Comparison of ENCODE assay signal across 8 cellular contexts in the genomic region with DNA sequence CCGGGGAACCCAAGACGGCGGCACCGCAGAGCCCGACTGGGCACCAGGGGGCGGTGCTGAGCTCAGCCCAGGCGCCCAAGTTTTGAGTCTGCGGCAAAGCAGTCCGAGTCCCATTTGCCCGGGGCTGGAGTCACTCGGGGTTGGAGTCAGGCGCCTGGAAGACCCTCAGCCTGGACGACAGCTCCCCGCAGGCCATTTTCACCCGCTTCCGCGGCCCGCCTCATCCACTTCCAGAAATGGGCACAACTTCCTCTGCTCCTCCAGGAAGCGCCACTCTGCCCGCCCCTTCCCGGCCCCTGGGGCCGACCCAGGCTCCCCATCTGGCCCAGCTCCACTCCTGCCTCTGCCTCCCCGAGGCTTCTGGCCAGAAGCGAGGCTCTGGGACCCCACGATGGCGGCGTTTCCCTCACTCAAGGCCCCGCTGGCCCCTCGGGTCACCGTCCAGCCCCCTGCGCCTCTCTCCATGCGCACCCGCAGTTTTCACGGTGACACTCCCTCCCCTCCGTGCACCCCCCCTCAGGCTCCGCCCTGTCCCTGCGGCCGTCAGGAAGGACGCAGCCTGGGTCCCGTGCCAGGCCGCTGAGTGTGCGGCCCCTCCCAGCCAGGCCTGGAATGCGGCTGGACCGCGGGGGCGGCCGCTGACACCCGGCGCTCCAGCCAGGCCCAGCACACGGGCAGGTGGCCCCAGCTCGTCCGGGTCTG. TPM values are rescaled to one million over a fixed set of nuclear protein-coding genes. Genes with fewer than 3 reads are reported as not detected.
DNase-seq lines count a peak whose midpoint lies in the region; ATAC-seq and TF ChIP-seq lines count a peak whose summit lies in the region.

No MANE protein-coding gene starts in this region.

- peak overlapping the region; percentile 89 to 96 (median 94) for H3K27ac Mint-ChIP-seq in CD8-positive, alpha-beta memory T cell
- peak overlapping the region; percentile 93 for H3K27ac Mint-ChIP-seq in activated naive CD8-positive, alpha-beta T cell treated with anti-CD3 and anti-CD28 coated beads for 36 hours
- H3K27ac Mint-ChIP-seq in glutamatergic neuron (ENCODE audit: unreplicated experiment), result peak overlapping the region; percentile 82

- peak overlapping the region; percentile 81 for H3K4me3 ChIP-seq in CD8-positive, alpha-beta memory T cell (ENCODE audit: low read length)
- H3K4me3 ChIP-seq in MG63 (peak overlapping the region; percentile 63), SK-N-SH (ENCODE audit: low read depth in 2 of 2, low read length in 1 of 2) (peak overlapping the region; percentile 52 to 67), osteoblast (ENCODE audit: insufficient read depth, low read length) (peak overlapping the region; percentile 82), thyroid gland (replicated peaks in 1 of 3) (peak overlapping the region; percentile 37 to 59 (median 55))

- no peaks in the 10 kb centered on the region for H3K36me3 ChIP-seq in CD8-positive, alpha-beta memory T cell (ENCODE audit: insufficient read depth, low read length)
- peaks cover 27% of the 10 kb centered on the region for H3K36me3 ChIP-seq in MG63
- peaks cover 7 to 15% of the 10 kb centered on the region in 2 experiments for H3K36me3 ChIP-seq in SK-N-SH (replicated peaks in 1 of 2; ENCODE audit: control insufficient read depth in 1 of 2, insufficient read depth in 2 of 2, low read length in 1 of 2)
- peaks cover 15% of the 10 kb centered on the region for H3K36me3 ChIP-seq in osteoblast (ENCODE audit: insufficient read depth, low read length)
- H3K36me3 ChIP-seq in thyroid gland, result peaks cover 9 to 10% of the 10 kb centered on the region in 2 donors

- intact Hi-C loops in thyroid gland (cut with DNase I), result no loop called here

- H3F3A ChIP-seq in SK-N-SH (replicated peaks; ENCODE audit: insufficient read depth), result peaks cover 37% of the 10 kb centered on the region

- TF ChIP-seq POLR2A in thyroid gland (IDR thresholded peaks at IDR 0.05), result peak; percentile 85 to 97

- peak in 1 of 2 experiments; percentile 48; a peak in 1 of 4 replicates for TF ChIP-seq EP300 in SK-N-SH (IDR thresholded peaks at IDR 0.05; ENCODE audit: borderline replicate concordance in 1 of 2, low read depth in 1 of 2, low read length in 1 of 2)

- peaks cover 36% of the 10 kb centered on the region for H3K79me2 ChIP-seq in SK-N-SH (ENCODE audit: insufficient read depth)
- peaks cover 32% of the 10 kb centered on the region for H3K79me2 ChIP-seq in osteoblast (ENCODE audit: insufficient read depth, low read length)

- peak overlapping the region; percentile 83 to 96 (median 87) for H3K4me3 Mint-ChIP-seq in CD8-positive, alpha-beta memory T cell
- H3K4me3 Mint-ChIP-seq in activated naive CD8-positive, alpha-beta T cell treated with anti-CD3 and anti-CD28 coated beads for 36 hours, result peak overlapping the region; percentile 82
- H3K4me3 Mint-ChIP-seq in glutamatergic neuron (ENCODE audit: unreplicated experiment), result peak overlapping the region; percentile 75

- peaks cover 0 to 26% (median 0%) of the 10 kb centered on the region in 3 donors for H3K36me3 Mint-ChIP-seq in CD8-positive, alpha-beta memory T cell
- H3K36me3 Mint-ChIP-seq in activated naive CD8-positive, alpha-beta T cell treated with anti-CD3 and anti-CD28 coated beads for 36 hours, result peaks cover 12% of the 10 kb centered on the region
- H3K36me3 Mint-ChIP-seq in glutamatergic neuron (ENCODE audit: unreplicated experiment), result no peaks in the 10 kb centered on the region

- TF ChIP-seq RAD21 in SK-N-SH (IDR thresholded peaks at IDR 0.05; ENCODE audit: low read length), result peak; percentile 59

- H3K27me3 ChIP-seq in CD8-positive, alpha-beta memory T cell (ENCODE audit: insufficient read depth, low read length, poor library complexity, severe bottlenecking), result no peaks in the 10 kb centered on the region
- H3K27me3 ChIP-seq in MG63, result no peaks in the 10 kb centered on the region
- no peaks in the 10 kb centered on the region for H3K27me3 ChIP-seq in SK-N-SH (ENCODE audit: insufficient read depth)
- no peaks in the 10 kb centered on the region for H3K27me3 ChIP-seq in osteoblast (ENCODE audit: insufficient read depth, low read length)
- H3K27me3 ChIP-seq in thyroid gland, result no peaks in the 10 kb centered on the region

- no peaks in the 10 kb centered on the region for H3K9me2 ChIP-seq in SK-N-SH

- H3K4me1 ChIP-seq in CD8-positive, alpha-beta memory T cell (ENCODE audit: insufficient read depth, low read length), result peaks cover 20% of the 10 kb centered on the region
- peaks cover 6 to 17% of the 10 kb centered on the region in 2 experiments; a peak in 3 of 4 replicates for H3K4me1 ChIP-seq in SK-N-SH (ENCODE audit: control insufficient read depth in 1 of 2, insufficient read depth in 2 of 2, low read depth in 1 of 2, low read length in 1 of 2)
- peaks cover 23% of the 10 kb centered on the region for H3K4me1 ChIP-seq in osteoblast (ENCODE audit: insufficient read depth, low read length)
- H3K4me1 ChIP-seq in thyroid gland, result peaks cover 35 to 42% of the 10 kb centered on the region in 2 donors

- ATAC-seq in GM21423 (IDR thresholded peaks at IDR 0.05; ENCODE audit: unreplicated experiment), result peak; percentile 36

- POLR2A ChIA-PET in CD8-positive, alpha-beta memory T cell (lab: Charles Lee), result interaction anchor here (0.6 to 1.7 kb wide), 10 partner anchors 18 to 1656 kb away, joined by 3 to 15 read pairs (median 5); partner anchors contain the start of genes BLVRB, SERTAD3 and SPTBN4
- POLR2A ChIA-PET in SK-N-SH (lab: Yijun Ruan, JAX), result interaction anchor here (0.6 to 1.9 kb wide), 8 partner anchors 9 to 230 kb away, joined by 3 to 17 read pairs (median 4); partner anchors contain the start of genes BLVRB and SERTAD3

- no peaks in the 10 kb centered on the region for H3K9me3 Mint-ChIP-seq in CD8-positive, alpha-beta memory T cell
- H3K9me3 Mint-ChIP-seq in activated naive CD8-positive, alpha-beta T cell treated with anti-CD3 and anti-CD28 coated beads for 36 hours, result no peaks in the 10 kb centered on the region
- H3K9me3 Mint-ChIP-seq in glutamatergic neuron (ENCODE audit: unreplicated experiment), result peaks cover 11% of the 10 kb centered on the region

- WGBS in SK-N-SH (ENCODE audit: low lambda C conversion rate), result 2% methylated on average over 15 of the region's 52 CpGs
- WGBS in thyroid gland, 2 donors, result 0 to 2% methylated on average over 31 to 38 of the region's 52 CpGs

- peak overlapping the region; percentile 72; the same call in 1 of the 2 replicates for H2AFZ ChIP-seq in SK-N-SH (ENCODE audit: low read depth)
- H2AFZ ChIP-seq in osteoblast (ENCODE audit: low read length), result peak overlapping the region; percentile 86

- DNase-seq in CD8-positive, alpha-beta memory T cell, result peak; percentile 61 to 83 (median 73)
- DNase-seq in MG63 (peak; percentile 97), SK-N-SH (peak; percentile 91), glutamatergic neuron (peak; percentile 89), osteoblast (ENCODE audit: insufficient read length, low spot score, missing footprints) (peak; percentile 99), thyroid gland (peak; percentile 97 to 98)
- peak; percentile 77 for DNase-seq in activated naive CD8-positive, alpha-beta T cell treated with anti-CD3 and anti-CD28 coated beads for 36 hours

- H3K27me3 Mint-ChIP-seq in CD8-positive, alpha-beta memory T cell, result peaks cover 0 to 6% of the 10 kb centered on the region in 2 donors
- peaks cover 3% of the 10 kb centered on the region for H3K27me3 Mint-ChIP-seq in activated naive CD8-positive, alpha-beta T cell treated with anti-CD3 and anti-CD28 coated beads for 36 hours
- H3K27me3 Mint-ChIP-seq in glutamatergic neuron (ENCODE audit: unreplicated experiment), result peaks cover 11% of the 10 kb centered on the region

- no peaks in the 10 kb centered on the region for H4K20me1 ChIP-seq in SK-N-SH (ENCODE audit: insufficient read depth)
- H4K20me1 ChIP-seq in osteoblast (ENCODE audit: insufficient read depth, low read length), result no peaks in the 10 kb centered on the region

- peak overlapping the region; percentile 87 for H3K4me2 ChIP-seq in SK-N-SH
- peak overlapping the region; percentile 78 for H3K4me2 ChIP-seq in osteoblast (ENCODE audit: insufficient read depth, low read length)

- peaks cover 28 to 39% (median 36%) of the 10 kb centered on the region in 3 donors for H3K4me1 Mint-ChIP-seq in CD8-positive, alpha-beta memory T cell
- peaks cover 19% of the 10 kb centered on the region for H3K4me1 Mint-ChIP-seq in activated naive CD8-positive, alpha-beta T cell treated with anti-CD3 and anti-CD28 coated beads for 36 hours
- H3K4me1 Mint-ChIP-seq in glutamatergic neuron (ENCODE audit: low read depth, unreplicated experiment), result peaks cover 30% of the 10 kb centered on the region

- H3K9ac ChIP-seq in SK-N-SH, result peak overlapping the region; percentile 82

- peak overlapping the region; percentile 90 for H3K27ac ChIP-seq in CD8-positive, alpha-beta memory T cell (ENCODE audit: low read depth, low read length)
- peak overlapping the region; percentile 92 to 97 for H3K27ac ChIP-seq in SK-N-SH (ENCODE audit: low read depth in 2 of 2, low read length in 1 of 2)
- H3K27ac ChIP-seq in osteoblast (ENCODE audit: low read depth, low read length), result peak overlapping the region; percentile 94
- peak overlapping the region; percentile 99 to 100 (median 99) for H3K27ac ChIP-seq in thyroid gland

- CTCF ChIA-PET in CD8-positive, alpha-beta memory T cell (lab: Charles Lee), result interaction anchor here (0.7 to 4.3 kb wide), 31 partner anchors 9 to 427 kb away, joined by 3 to 46 read pairs (median 5); partner anchors contain the start of genes BLVRB, C19orf47, PLD3 and SERTAD3
- CTCF ChIA-PET in SK-N-SH (lab: Yijun Ruan, JAX), result interaction anchor here (0.6 to 2.6 kb wide), 30 partner anchors 9 to 843 kb away, joined by 3 to 27 read pairs (median 4); partner anchors contain the start of genes BLVRB, C19orf47, PLD3 and PRX

- H3K9me3 ChIP-seq in CD8-positive, alpha-beta memory T cell (ENCODE audit: low read length), result no peaks in the 10 kb centered on the region
- no peaks in the 10 kb centered on the region for H3K9me3 ChIP-seq in MG63
- no peaks in the 10 kb centered on the region for H3K9me3 ChIP-seq in SK-N-SH
- no peaks in the 10 kb centered on the region for H3K9me3 ChIP-seq in osteoblast (ENCODE audit: low read depth, low read length)
- H3K9me3 ChIP-seq in thyroid gland, result no peaks in the 10 kb centered on the region

- peak; percentile 97 for TF ChIP-seq CTCF in SK-N-SH (IDR thresholded peaks at IDR 0.05)
- peak; percentile 94 for TF ChIP-seq CTCF in glutamatergic neuron (IDR thresholded peaks at IDR 0.05; ENCODE audit: partially characterized antibody, unreplicated experiment)
- peak; percentile 92 for TF ChIP-seq CTCF in osteoblast (IDR thresholded peaks at IDR 0.05; ENCODE audit: extremely low read depth, low read depth, low read length)
- peak; percentile 78 to 93 (median 90) for TF ChIP-seq CTCF in thyroid gland (IDR thresholded peaks at IDR 0.05)

RNA-seq across cellular contexts. Expression of gene SERTAD1, which starts 4.9 kb away (rescaled TPM):
- 10 to 100 TPM; 15.9 to 17.8 TPM for total RNA-seq in CD8-positive, alpha-beta memory T cell
- 13.0 TPM for polyA plus RNA-seq in CD8-positive, alpha-beta memory T cell
- total RNA-seq in MG63 (2014; rRNA removed; shearing (Covaris generic); ENCODE audit: low replicate concordance), result 19.1 and 35.3 TPM in 2 replicates
- 7.1 and 10.4 TPM in 2 replicates for polyA plus RNA-seq in SK-N-SH (2012; rRNA removed)
- polyA plus RNA-seq in SK-N-SH (2012; cell fraction: cytosol; rRNA removed), result 6.5 and 7.6 TPM in 2 replicates
- polyA plus RNA-seq in SK-N-SH (2012; cell fraction: nucleus; rRNA removed), result 8.4 and 10.2 TPM in 2 replicates
- 1 to 10 TPM; 10.0 TPM for total RNA-seq in activated naive CD8-positive, alpha-beta T cell treated with anti-CD3 and anti-CD28 coated beads for 36 hours
- 3.6 TPM for total RNA-seq in glutamatergic neuron (ENCODE audit: unreplicated experiment)
- 15.2 and 15.3 TPM in 2 replicates for total RNA-seq in osteoblast
- 10 to 100 TPM; 12.6 to 19.9 (median 15.1) TPM for total RNA-seq in thyroid gland

RNA-seq across cellular contexts. Expression of gene PRX, which starts 7.7 kb away (rescaled TPM):
- total RNA-seq in CD8-positive, alpha-beta memory T cell, result 1 to 10 TPM; 1.4 to 1.6 TPM
- polyA plus RNA-seq in CD8-positive, alpha-beta memory T cell, result 0.29 TPM
- 5.6 and 6.3 TPM in 2 replicates for total RNA-seq in MG63 (2014; rRNA removed; shearing (Covaris generic); ENCODE audit: low replicate concordance)
- 2.2 TPM in 2 replicates for polyA plus RNA-seq in SK-N-SH (2012; rRNA removed)
- 1.0 and 1.5 TPM in 2 replicates for polyA plus RNA-seq in SK-N-SH (2012; cell fraction: cytosol; rRNA removed)
- polyA plus RNA-seq in SK-N-SH (2012; cell fraction: nucleus; rRNA removed), result 2.9 and 4.3 TPM in 2 replicates
- under 1 TPM; 0.64 to 0.84 TPM for total RNA-seq in activated naive CD8-positive, alpha-beta T cell treated with anti-CD3 and anti-CD28 coated beads for 36 hours
- total RNA-seq in glutamatergic neuron (ENCODE audit: unreplicated experiment) (4.7 TPM), osteoblast (2.7 and 3.3 TPM in 2 replicates), thyroid gland (10 to 100 TPM in 2 of 4 donors, 1 to 10 TPM in 2; 7.3 to 27.5 (median 10.3) TPM)

RNA-seq across cellular contexts. Expression of gene SERTAD3, which starts 23.2 kb away (rescaled TPM):
- total RNA-seq in CD8-positive, alpha-beta memory T cell, result 1 to 10 TPM; 7.0 to 8.5 TPM
- 9.5 TPM for polyA plus RNA-seq in CD8-positive, alpha-beta memory T cell
- 15.9 and 38.3 TPM in 2 replicates for total RNA-seq in MG63 (2014; rRNA removed; shearing (Covaris generic); ENCODE audit: low replicate concordance)
- polyA plus RNA-seq in SK-N-SH (2012; rRNA removed), result 11.3 and 12.9 TPM in 2 replicates
- 8.6 and 10.4 TPM in 2 replicates for polyA plus RNA-seq in SK-N-SH (2012; cell fraction: cytosol; rRNA removed)
- 8.0 and 9.5 TPM in 2 replicates for polyA plus RNA-seq in SK-N-SH (2012; cell fraction: nucleus; rRNA removed)
- total RNA-seq in activated naive CD8-positive, alpha-beta T cell treated with anti-CD3 and anti-CD28 coated beads for 36 hours, result 1 to 10 TPM; 4.4 to 5.3 TPM
- total RNA-seq in glutamatergic neuron (ENCODE audit: unreplicated experiment), result 30.1 TPM
- 21.2 and 23.5 TPM in 2 replicates for total RNA-seq in osteoblast
- 10 to 100 TPM; 15.6 to 25.2 (median 20.4) TPM for total RNA-seq in thyroid gland

RNA-seq across cellular contexts. Expression of gene HIPK4, which starts 30.9 kb away (rescaled TPM):
- total RNA-seq in CD8-positive, alpha-beta memory T cell, result not detected
- polyA plus RNA-seq in CD8-positive, alpha-beta memory T cell, result not detected
- 0.22 and 0.69 TPM in 2 replicates for total RNA-seq in MG63 (2014; rRNA removed; shearing (Covaris generic); ENCODE audit: low replicate concordance)
- polyA plus RNA-seq in SK-N-SH (2012; rRNA removed), result 0.13 and 0.23 TPM in 2 replicates
- 0.01 and 0.09 TPM in 2 replicates for polyA plus RNA-seq in SK-N-SH (2012; cell fraction: cytosol; rRNA removed)
- 0.43 and 0.52 TPM in 2 replicates for polyA plus RNA-seq in SK-N-SH (2012; cell fraction: nucleus; rRNA removed)
- total RNA-seq in activated naive CD8-positive, alpha-beta T cell treated with anti-CD3 and anti-CD28 coated beads for 36 hours, result not detected
- total RNA-seq in glutamatergic neuron (ENCODE audit: unreplicated experiment), result not detected
- total RNA-seq in osteoblast, result 0.29 and 0.36 TPM in 2 replicates
- total RNA-seq in thyroid gland, result under 1 TPM in 2 of 4 donors, not detected in 2; 0.22 to 0.27 TPM

RNA-seq across cellular contexts. Expression of gene BLVRB, which starts 44.6 kb away (rescaled TPM):
- 10 to 100 TPM; 17.4 to 18.9 TPM for total RNA-seq in CD8-positive, alpha-beta memory T cell
- 22.8 TPM for polyA plus RNA-seq in CD8-positive, alpha-beta memory T cell
- total RNA-seq in MG63 (2014; rRNA removed; shearing (Covaris generic); ENCODE audit: low replicate concordance), result 140 and 179 TPM in 2 replicates
- polyA plus RNA-seq in SK-N-SH (2012; rRNA removed), result 69.7 and 85.9 TPM in 2 replicates
- polyA plus RNA-seq in SK-N-SH (2012; cell fraction: cytosol; rRNA removed), result 31.1 and 52.7 TPM in 2 replicates
- 44.1 and 51.8 TPM in 2 replicates for polyA plus RNA-seq in SK-N-SH (2012; cell fraction: nucleus; rRNA removed)
- total RNA-seq in activated naive CD8-positive, alpha-beta T cell treated with anti-CD3 and anti-CD28 coated beads for 36 hours, result 10 to 100 TPM; 15.1 to 15.2 TPM
- total RNA-seq in glutamatergic neuron (ENCODE audit: unreplicated experiment) (7.2 TPM), osteoblast (75.7 and 82.2 TPM in 2 replicates), thyroid gland (100 to 1,000 TPM; 111 to 238 (median 205) TPM)

Comparison
In these comparisons a context has a peak if more than half of its experiments do, and no peak if none do; other contexts are left out.
1. Peak in every context shown above with its lines: DNase-seq, ATAC-seq, H3K4me3 ChIP-seq and H3K27ac ChIP-seq.